Comparison of ENCODE assay signal across 25 cellular contexts in genomic region chrX:11530621-11531020, GRCh38.
DNase-seq lines count a peak whose midpoint lies in the region; ATAC-seq, FAIRE-seq and TF ChIP-seq lines count a peak whose summit lies in the region.
"Had no signal": no experiment of that assay in that cellular context is flagged by ENCODE, and none has a peak within 500 bp of the region (broad histone marks: within the 10 kb centered on the region; RNA-seq: fewer than 3 reads in every experiment).

No MANE protein-coding gene starts in this region.

- BruUV-seq in K562 (replicated peaks; lab: Mats Ljungman, UMichigan): no TSS peak

- WGBS in GM23248 (ENCODE audit: low coverage in 1 of 2, low lambda C conversion rate in 2 of 2, missing lambda C conversion rate in 2 of 2), 2 experiments: 61 to 68% methylated on average over 3 of the region's 3 CpGs
- 100% methylated on average over 2 of the region's 3 CpGs for WGBS in K562 (ENCODE audit: insufficient coverage, low coverage, missing lambda C conversion rate)

- H3K79me2 ChIP-seq in GM23248 (ENCODE audit: insufficient read depth): no peaks in the 10 kb centered on the region
- no peaks in the 10 kb centered on the region for H3K79me2 ChIP-seq in K562 (ENCODE audit: control insufficient read depth, insufficient read depth, low read length)

- H3F3A ChIP-seq in GM23248 (ENCODE audit: insufficient read depth): no peaks in the 10 kb centered on the region

- no peaks in the 10 kb centered on the region for H3K9me3 ChIP-seq in GM23248 (ENCODE audit: low read depth)
- no peaks in the 10 kb centered on the region for H3K9me3 ChIP-seq in K562 (replicated peaks; ENCODE audit: control insufficient read depth, insufficient read depth, low read depth, low read length)
- H3K9me3 ChIP-seq: adrenal gland, colonic mucosa, SJSA1, transverse colon had no signal

- H3K4me3 ChIP-seq in GM23248: no peak overlapping the region
- H3K4me3 ChIP-seq in K562: no peak overlapping the region
- H3K4me3 ChIP-seq: adrenal gland, colonic mucosa, SJSA1, transverse colon had no signal

- DNase-seq in GM23248 (peak; percentile 14), K562 (ENCODE audit: extremely low read depth in 1 of 4, low spot score in 3 of 4) (no peak), left ventricle myocardium superior (no peak), NCI-H524 treated with DMSO at 0.1 percent for 48 hours (lab: John Stamatoyannopoulos, UW) (no peak), putamen (ENCODE audit: low spot score) (no peak)
- DNase-seq: activated CD4-positive, alpha-beta T cell treated with anti-CD3 and anti-CD28 coated beads for 1 hour; activated gamma-delta T cell treated with Interleukin-2 at 50 U/mL for 16 hours; adrenal gland; brain microvascular endothelial cell; colonic mucosa; DMS79; effector memory CD8-positive, alpha-beta T cell; mammary epithelial cell; NCI-H1694; NCI-H510A; NK-92 treated with Interleukin-12 subunit alpha and Interleukin-12 subunit beta, amount 100 ng/mL, for 24 hours; T-cell; transverse colon had no signal

- TF ChIP-seq CTCF in 22Rv1 (IDR thresholded peaks at IDR 0.05): no peak
- no peak for TF ChIP-seq CTCF in K562 (IDR thresholded peaks at IDR 0.05 in 2 of 3, conservative IDR thresholded peaks at IDR 0.05 in 1 of 3; ENCODE audit: insufficient read depth in 2 of 3, low read depth in 1 of 3, low read length in 3 of 3)

- no peak for TF ChIP-seq EP300 in K562 (IDR thresholded peaks at IDR 0.05; ENCODE audit: low read length)

- no peaks in the 10 kb centered on the region for H3K9me2 ChIP-seq in GM23248 (ENCODE audit: insufficient read depth)

- H3K9ac ChIP-seq in GM23248 (no peak overlapping the region), K562 (ENCODE audit: insufficient read depth in 1 of 2, low read depth in 2 of 2, low read length in 2 of 2) (no peak overlapping the region)

- H3K27me3 ChIP-seq in GM23248 (replicated peaks; ENCODE audit: insufficient read depth): no peaks in the 10 kb centered on the region
- H3K27me3 ChIP-seq in K562 (ENCODE audit: control insufficient read depth in 2 of 2, insufficient read depth in 2 of 2, low read length in 2 of 2): no peaks in the 10 kb centered on the region
- H3K27me3 ChIP-seq: adrenal gland, brain microvascular endothelial cell, colonic mucosa, SJSA1, transverse colon had no signal

- H3K4me1 ChIP-seq in GM23248 (ENCODE audit: insufficient read depth) (no peaks in the 10 kb centered on the region), K562 (replicated peaks in 1 of 2; ENCODE audit: control insufficient read depth in 2 of 2, insufficient read depth in 2 of 2, low read length in 2 of 2) (peaks cover 0 to 20% of the 10 kb centered on the region in 2 experiments; a peak in 2 of 5 replicates)
- H3K4me1 ChIP-seq: adrenal gland, colonic mucosa, SJSA1, transverse colon had no signal

- H4K20me1 ChIP-seq in GM23248 (ENCODE audit: insufficient read depth): no peaks in the 10 kb centered on the region
- no peaks in the 10 kb centered on the region for H4K20me1 ChIP-seq in K562 (replicated peaks; ENCODE audit: control insufficient read depth, insufficient read depth, low read length)

- ATAC-seq in K562 (0 out of 3 replicates have a peak, but pooled peaks have one; percentile 18), left ventricle myocardium superior (peak; percentile 63), HG03280 (IDR thresholded peaks at IDR 0.05; ENCODE audit: unreplicated experiment) (no peak), GM19452 (IDR thresholded peaks at IDR 0.05; ENCODE audit: unreplicated experiment) (no peak)
- ATAC-seq: effector memory CD8-positive, alpha-beta T cell; esophagus mucosa; HCT116; Panc1; T-cell had no signal

- intact Hi-C loops in K562 (cut with micrococcal nuclease): loop anchor here (1.0 to 10.0 kb wide), 7 partner anchors 70 to 1342 kb away; partner anchors contain the start of gene MSL3
- intact Hi-C loops in left ventricle myocardium superior (cut with micrococcal nuclease): loop anchor here (5.0 kb wide), 2 partner anchors 192 to 242 kb away; no protein-coding TSS in a partner anchor

- TF ChIP-seq POLR2A in K562 (conservative IDR thresholded peaks at IDR 0.05): no peak

- FAIRE-seq in K562 (lab: Jason Lieb, UNC): peak; percentile 63

- no peak overlapping the region for H3K4me2 ChIP-seq in GM23248 (ENCODE audit: unreplicated experiment)
- no peak overlapping the region for H3K4me2 ChIP-seq in K562 (ENCODE audit: insufficient read depth, low read length)

- in situ Hi-C loops in GM23248 (cut with MboI): loop anchor here (10.0 kb wide), 1 partner anchor 204 kb away; no protein-coding TSS in a partner anchor
- in situ Hi-C loops in K562 (cut with MboI): loop anchor here (5.0 to 25.0 kb wide), 3 partner anchors 237 to 1343 kb away; no protein-coding TSS in a partner anchor

- peak overlapping the region; percentile 32 for H3K27ac ChIP-seq in 22Rv1
- H3K27ac ChIP-seq in GM23248: no peak overlapping the region
- H3K27ac ChIP-seq in K562 (ENCODE audit: extremely low read depth, low read depth, low read length): no peak overlapping the region
- H3K27ac ChIP-seq: adrenal gland, brain microvascular endothelial cell, colonic mucosa, SJSA1 had no signal

- H3K36me3 ChIP-seq in GM23248 (ENCODE audit: low read depth) (no peaks in the 10 kb centered on the region), K562 (ENCODE audit: control insufficient read depth, insufficient read depth, low read length) (no peaks in the 10 kb centered on the region)
- H3K36me3 ChIP-seq: adrenal gland, brain microvascular endothelial cell, colonic mucosa, SJSA1, transverse colon had no signal

- H3K9me1 ChIP-seq in K562 (ENCODE audit: control insufficient read depth, insufficient read depth, low read length): no peaks in the 10 kb centered on the region

- no peak overlapping the region for H2AFZ ChIP-seq in GM23248
- peak overlapping the region; percentile 54; the same call in 1 of the 2 replicates for H2AFZ ChIP-seq in K562 (ENCODE audit: low read depth, low read length)

- CTCF ChIA-PET in K562 (lab: Yijun Ruan, JAX; ENCODE audit: low intra/inter-chr PET ratio): interaction anchor here (0.6 to 6.3 kb wide), 6 partner anchors 149 to 1340 kb away, joined by 3 to 91 read pairs (median 5); no protein-coding TSS in a partner anchor

- POLR2A ChIA-PET in K562 (lab: Yijun Ruan, JAX): interaction anchor here (0.5 to 0.7 kb wide), 2 partner anchors 385 to 1387 kb away, joined by 3 read pairs; no protein-coding TSS in a partner anchor

- no peak for TF ChIP-seq RAD21 in K562 (CRISPR knock-in tag; conservative IDR thresholded peaks at IDR 0.05 in 1 of 2, IDR thresholded peaks at IDR 0.05 in 1 of 2)

TF ChIP-seq in K562, 482 proteins besides CTCF, POLR2A, EP300 and RAD21:
- peak; percentile 25; the same call in 1 of the 2 replicates for TF ChIP-seq ZNF24 (IDR thresholded peaks at IDR 0.05)
- TF ChIP-seq TGIF2 (CRISPR knock-in tag; IDR thresholded peaks at IDR 0.05): no peak

Comparison
In these comparisons a context has a peak if more than half of its experiments do, and no peak if none do; other contexts are left out.
1. ATAC-seq: peak in K562 (single experiment) and left ventricle myocardium superior (single experiment); none in HG03280 (single experiment) and GM19452 (single experiment).